ENCODE assay signal across 8 cellular contexts in genomic region chr17:77462101-77462500, GRCh38.
DNase-seq lines count a peak whose midpoint lies in the region; ATAC-seq and TF ChIP-seq lines count a peak whose summit lies in the region.

No MANE protein-coding gene starts in this region.

- no peak for ATAC-seq in Panc1

- H3K9me2 ChIP-seq in hepatocyte (replicated peaks; ENCODE audit: insufficient read depth), result no peaks in the 10 kb centered on the region

- H3K79me2 ChIP-seq in hepatocyte, result peaks cover 99% of the 10 kb centered on the region

- H2AFZ ChIP-seq in hepatocyte, result no peak overlapping the region

- in situ Hi-C loops in Panc1 (cut with HindIII; ENCODE audit: low pct_unique_long_range_greater_than_20kb, low sequenced_read_pairs) (no loop called here), transverse colon (cut with MboI; ENCODE audit: low pct_ligation_motif_present in 1 of 4, low pct_unique_long_range_greater_than_20kb in 1 of 4, low sequenced_read_pairs in 3 of 4) (no loop called here)

- H4K20me1 ChIP-seq in hepatocyte (ENCODE audit: insufficient read depth, poor library complexity, severe bottlenecking), result peaks cover 50% of the 10 kb centered on the region

- POLR2A ChIA-PET in Panc1 (lab: Charles Lee), result no interaction called here

- H3K4me2 ChIP-seq in hepatocyte, result no peak overlapping the region

- intact Hi-C loops in Panc1 (cut with micrococcal nuclease; ENCODE audit: unreplicated experiment), result no loop called here
- intact Hi-C loops in transverse colon (cut with DNase I; ENCODE audit: low total_unique reads), result no loop called here
- intact Hi-C loops in head of caudate nucleus (cut with DNase I), result no loop called here

- TF ChIP-seq CTCF in Panc1 (IDR thresholded peaks at IDR 0.05), result no peak
- TF ChIP-seq CTCF in hepatocyte (IDR thresholded peaks at IDR 0.05; ENCODE audit: poor library complexity), result no peak
- TF ChIP-seq CTCF in transverse colon (IDR thresholded peaks at IDR 0.05), result no peak

- CTCF ChIA-PET in Panc1 (lab: Charles Lee), result interaction anchor here (0.9 kb wide), 1 partner anchor 32 kb away, joined by 3 read pairs; no protein-coding TSS in a partner anchor

- no peak for TF ChIP-seq POLR2A in transverse colon (IDR thresholded peaks at IDR 0.05)

- H3K4me1 ChIP-seq in Panc1 (ENCODE audit: control insufficient read depth, insufficient read depth, low read length), result peaks cover 58% of the 10 kb centered on the region
- peaks cover 72% of the 10 kb centered on the region for H3K4me1 ChIP-seq in hepatocyte (ENCODE audit: insufficient read depth)
- peaks cover 35 to 93% (median 54%) of the 10 kb centered on the region in 4 donors for H3K4me1 ChIP-seq in transverse colon

- no peaks in the 10 kb centered on the region for H3K36me3 ChIP-seq in Panc1 (ENCODE audit: control insufficient read depth, insufficient read depth, low read length)
- H3K36me3 ChIP-seq in hepatocyte (replicated peaks; ENCODE audit: insufficient read depth, low read depth), result no peaks in the 10 kb centered on the region
- no peaks in the 10 kb centered on the region for H3K36me3 ChIP-seq in transverse colon

- no peak for TF ChIP-seq EP300 in transverse colon (IDR thresholded peaks at IDR 0.05; ENCODE audit: low read depth)

- WGBS in hepatocyte (ENCODE audit: low lambda C conversion rate, missing lambda C conversion rate), result 74% methylated on average over 11 of the region's 11 CpGs
- WGBS in transverse colon (ENCODE audit: low coverage in 1 of 2), 2 donors, result 74 to 79% methylated on average over 6 to 11 of the region's 11 CpGs

- H3K9me3 ChIP-seq in Panc1 (ENCODE audit: control insufficient read depth, insufficient read depth, low read depth, low read length), result no peaks in the 10 kb centered on the region
- no peaks in the 10 kb centered on the region for H3K9me3 ChIP-seq in hepatocyte (ENCODE audit: low read depth)
- no peaks in the 10 kb centered on the region for H3K9me3 ChIP-seq in transverse colon

- H3K4me3 ChIP-seq in Panc1 (ENCODE audit: low read depth in 2 of 2, low read length in 2 of 2) (no peak overlapping the region), hepatocyte (no peak overlapping the region), transverse colon (peak overlapping the region in 1 of 4 donors; percentile 4)

- DNase-seq in stimulated activated CD4-positive, alpha-beta T cell treated with anti-CD3 and anti-CD28 coated beads, Interleukin-1b, Interleukin-23, amount 100 ng/mL, for 48 hours, result peak; percentile 45
- DNase-seq in stimulated activated CD4-positive, alpha-beta T cell treated with anti-CD3 and anti-CD28 coated beads, Interleukin-4, amount 100 ng/mL, for 1 hour, result no peak
- no peak for DNase-seq in Panc1 (ENCODE audit: low read depth, low spot score)
- DNase-seq in hepatocyte (ENCODE audit: low spot score), result no peak
- DNase-seq in transverse colon, result peak; percentile 52
- no peak for DNase-seq in NCI-H146 treated with DMSO at 0.1 percent for 48 hours (lab: John Stamatoyannopoulos, UW; ENCODE audit: unreplicated experiment)
- no peak for DNase-seq in DMS 273 (lab: John Stamatoyannopoulos, UW; ENCODE audit: unreplicated experiment)
- no peak for DNase-seq in head of caudate nucleus

- H3K27ac ChIP-seq in Panc1 (ENCODE audit: low read length) (peak overlapping the region; percentile 37), hepatocyte (peak overlapping the region; percentile 96), transverse colon (peak overlapping the region; percentile 72 to 96 (median 92))

- no peaks in the 10 kb centered on the region for H3K27me3 ChIP-seq in Panc1 (ENCODE audit: control insufficient read depth, insufficient read depth, low read length)
- no peaks in the 10 kb centered on the region for H3K27me3 ChIP-seq in hepatocyte
- no peaks in the 10 kb centered on the region for H3K27me3 ChIP-seq in transverse colon

- BruUV-seq in Panc1 (replicated peaks; lab: Mats Ljungman, UMichigan), result TSS peak; percentile 38

Comparison
In these comparisons a context has a peak if more than half of its experiments do, and no peak if none do; other contexts are left out.
1. DNase-seq: peak in stimulated activated CD4-positive, alpha-beta T cell treated with anti-CD3 and anti-CD28 coated beads, Interleukin-1b, Interleukin-23, amount 100 ng/mL, for 48 hours (single experiment) and transverse colon (single experiment); none in stimulated activated CD4-positive, alpha-beta T cell treated with anti-CD3 and anti-CD28 coated beads, Interleukin-4, amount 100 ng/mL, for 1 hour (single experiment), Panc1 (single experiment), hepatocyte (single experiment), NCI-H146 treated with DMSO at 0.1 percent for 48 hours (single experiment), DMS 273 (single experiment) and head of caudate nucleus (0 of 42).
2. H3K27ac ChIP-seq: peak in every context shown above with its lines; median percentile 96 in hepatocyte; 92 in transverse colon; 37 in Panc1.